Comparison of ENCODE assay signal across 3 cellular contexts in genomic region chr9:77563205-77563604, GRCh38.
TF ChIP-seq lines count a peak whose summit lies in the region.

No MANE protein-coding gene starts in this region.

TF ChIP-seq in liver, 16 proteins besides CTCF, POLR2A, EP300 and RAD21:
- TF ChIP-seq, protein P1, sequence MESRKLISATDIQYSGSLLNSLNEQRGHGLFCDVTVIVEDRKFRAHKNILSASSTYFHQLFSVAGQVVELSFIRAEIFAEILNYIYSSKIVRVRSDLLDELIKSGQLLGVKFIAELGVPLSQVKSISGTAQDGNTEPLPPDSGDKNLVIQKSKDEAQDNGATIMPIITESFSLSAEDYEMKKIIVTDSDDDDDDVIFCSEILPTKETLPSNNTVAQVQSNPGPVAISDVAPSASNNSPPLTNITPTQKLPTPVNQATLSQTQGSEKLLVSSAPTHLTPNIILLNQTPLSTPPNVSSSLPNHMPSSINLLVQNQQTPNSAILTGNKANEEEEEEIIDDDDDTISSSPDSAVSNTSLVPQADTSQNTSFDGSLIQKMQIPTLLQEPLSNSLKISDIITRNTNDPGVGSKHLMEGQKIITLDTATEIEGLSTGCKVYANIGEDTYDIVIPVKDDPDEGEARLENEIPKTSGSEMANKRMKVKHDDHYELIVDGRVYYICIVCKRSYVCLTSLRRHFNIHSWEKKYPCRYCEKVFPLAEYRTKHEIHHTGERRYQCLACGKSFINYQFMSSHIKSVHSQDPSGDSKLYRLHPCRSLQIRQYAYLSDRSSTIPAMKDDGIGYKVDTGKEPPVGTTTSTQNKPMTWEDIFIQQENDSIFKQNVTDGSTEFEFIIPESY (IDR thresholded peaks at IDR 0.05): no peak
- TF ChIP-seq FOXA2 (IDR thresholded peaks at IDR 0.05) (no peak), HNF4G (IDR thresholded peaks at IDR 0.05) (no peak), FOXA1 (IDR thresholded peaks at IDR 0.05) (no peak), SP1 (IDR thresholded peaks at IDR 0.05) (peak; percentile 39), GABPA (IDR thresholded peaks at IDR 0.05 in 1 of 2, conservative IDR thresholded peaks at IDR 0.05 in 1 of 2) (no peak), YY1 (IDR thresholded peaks at IDR 0.05) (no peak), RXRA (IDR thresholded peaks at IDR 0.05) (peak; percentile 57 to 74), NR2F2 (IDR thresholded peaks at IDR 0.05) (peak; percentile 99), HNF4A (conservative IDR thresholded peaks at IDR 0.05) (no peak), EGR1 (IDR thresholded peaks at IDR 0.05; ENCODE audit: low read depth in 2 of 2) (no peak), TAF1 (conservative IDR thresholded peaks at IDR 0.05) (no peak), MAX (IDR thresholded peaks at IDR 0.05) (no peak), JUND (IDR thresholded peaks at IDR 0.05) (no peak)
- TF ChIP-seq, protein P2, sequence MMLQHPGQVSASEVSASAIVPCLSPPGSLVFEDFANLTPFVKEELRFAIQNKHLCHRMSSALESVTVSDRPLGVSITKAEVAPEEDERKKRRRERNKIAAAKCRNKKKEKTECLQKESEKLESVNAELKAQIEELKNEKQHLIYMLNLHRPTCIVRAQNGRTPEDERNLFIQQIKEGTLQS (IDR thresholded peaks at IDR 0.05): no peak
- TF ChIP-seq, protein P3, sequence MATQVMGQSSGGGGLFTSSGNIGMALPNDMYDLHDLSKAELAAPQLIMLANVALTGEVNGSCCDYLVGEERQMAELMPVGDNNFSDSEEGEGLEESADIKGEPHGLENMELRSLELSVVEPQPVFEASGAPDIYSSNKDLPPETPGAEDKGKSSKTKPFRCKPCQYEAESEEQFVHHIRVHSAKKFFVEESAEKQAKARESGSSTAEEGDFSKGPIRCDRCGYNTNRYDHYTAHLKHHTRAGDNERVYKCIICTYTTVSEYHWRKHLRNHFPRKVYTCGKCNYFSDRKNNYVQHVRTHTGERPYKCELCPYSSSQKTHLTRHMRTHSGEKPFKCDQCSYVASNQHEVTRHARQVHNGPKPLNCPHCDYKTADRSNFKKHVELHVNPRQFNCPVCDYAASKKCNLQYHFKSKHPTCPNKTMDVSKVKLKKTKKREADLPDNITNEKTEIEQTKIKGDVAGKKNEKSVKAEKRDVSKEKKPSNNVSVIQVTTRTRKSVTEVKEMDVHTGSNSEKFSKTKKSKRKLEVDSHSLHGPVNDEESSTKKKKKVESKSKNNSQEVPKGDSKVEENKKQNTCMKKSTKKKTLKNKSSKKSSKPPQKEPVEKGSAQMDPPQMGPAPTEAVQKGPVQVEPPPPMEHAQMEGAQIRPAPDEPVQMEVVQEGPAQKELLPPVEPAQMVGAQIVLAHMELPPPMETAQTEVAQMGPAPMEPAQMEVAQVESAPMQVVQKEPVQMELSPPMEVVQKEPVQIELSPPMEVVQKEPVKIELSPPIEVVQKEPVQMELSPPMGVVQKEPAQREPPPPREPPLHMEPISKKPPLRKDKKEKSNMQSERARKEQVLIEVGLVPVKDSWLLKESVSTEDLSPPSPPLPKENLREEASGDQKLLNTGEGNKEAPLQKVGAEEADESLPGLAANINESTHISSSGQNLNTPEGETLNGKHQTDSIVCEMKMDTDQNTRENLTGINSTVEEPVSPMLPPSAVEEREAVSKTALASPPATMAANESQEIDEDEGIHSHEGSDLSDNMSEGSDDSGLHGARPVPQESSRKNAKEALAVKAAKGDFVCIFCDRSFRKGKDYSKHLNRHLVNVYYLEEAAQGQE (IDR thresholded peaks at IDR 0.05): no peak

TF ChIP-seq in HepG2, 621 proteins besides CTCF, POLR2A, EP300 and RAD21 (continued from another document and continues in another):
- TF ChIP-seq, protein P4, sequence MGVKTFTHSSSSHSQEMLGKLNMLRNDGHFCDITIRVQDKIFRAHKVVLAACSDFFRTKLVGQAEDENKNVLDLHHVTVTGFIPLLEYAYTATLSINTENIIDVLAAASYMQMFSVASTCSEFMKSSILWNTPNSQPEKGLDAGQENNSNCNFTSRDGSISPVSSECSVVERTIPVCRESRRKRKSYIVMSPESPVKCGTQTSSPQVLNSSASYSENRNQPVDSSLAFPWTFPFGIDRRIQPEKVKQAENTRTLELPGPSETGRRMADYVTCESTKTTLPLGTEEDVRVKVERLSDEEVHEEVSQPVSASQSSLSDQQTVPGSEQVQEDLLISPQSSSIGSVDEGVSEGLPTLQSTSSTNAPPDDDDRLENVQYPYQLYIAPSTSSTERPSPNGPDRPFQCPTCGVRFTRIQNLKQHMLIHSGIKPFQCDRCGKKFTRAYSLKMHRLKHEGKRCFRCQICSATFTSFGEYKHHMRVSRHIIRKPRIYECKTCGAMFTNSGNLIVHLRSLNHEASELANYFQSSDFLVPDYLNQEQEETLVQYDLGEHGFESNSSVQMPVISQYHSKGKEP (CRISPR knock-in tag; IDR thresholded peaks at IDR 0.05): no peak
- no peak for TF ChIP-seq NRL (CRISPR knock-in tag; IDR thresholded peaks at IDR 0.05; ENCODE audit: borderline replicate concordance)
- no peak for TF ChIP-seq ATF5 (CRISPR knock-in tag; IDR thresholded peaks at IDR 0.05; ENCODE audit: low read depth)
- no peak for TF ChIP-seq CBX5 (CRISPR knock-in tag; IDR thresholded peaks at IDR 0.05; ENCODE audit: borderline replicate concordance)
- no peak for TF ChIP-seq ZNF800 (CRISPR knock-in tag; IDR thresholded peaks at IDR 0.05)
- TF ChIP-seq ZNF160 (CRISPR knock-in tag; IDR thresholded peaks at IDR 0.05): no peak
- no peak for TF ChIP-seq DMAP1 (CRISPR knock-in tag; IDR thresholded peaks at IDR 0.05)
- TF ChIP-seq, protein P5, sequence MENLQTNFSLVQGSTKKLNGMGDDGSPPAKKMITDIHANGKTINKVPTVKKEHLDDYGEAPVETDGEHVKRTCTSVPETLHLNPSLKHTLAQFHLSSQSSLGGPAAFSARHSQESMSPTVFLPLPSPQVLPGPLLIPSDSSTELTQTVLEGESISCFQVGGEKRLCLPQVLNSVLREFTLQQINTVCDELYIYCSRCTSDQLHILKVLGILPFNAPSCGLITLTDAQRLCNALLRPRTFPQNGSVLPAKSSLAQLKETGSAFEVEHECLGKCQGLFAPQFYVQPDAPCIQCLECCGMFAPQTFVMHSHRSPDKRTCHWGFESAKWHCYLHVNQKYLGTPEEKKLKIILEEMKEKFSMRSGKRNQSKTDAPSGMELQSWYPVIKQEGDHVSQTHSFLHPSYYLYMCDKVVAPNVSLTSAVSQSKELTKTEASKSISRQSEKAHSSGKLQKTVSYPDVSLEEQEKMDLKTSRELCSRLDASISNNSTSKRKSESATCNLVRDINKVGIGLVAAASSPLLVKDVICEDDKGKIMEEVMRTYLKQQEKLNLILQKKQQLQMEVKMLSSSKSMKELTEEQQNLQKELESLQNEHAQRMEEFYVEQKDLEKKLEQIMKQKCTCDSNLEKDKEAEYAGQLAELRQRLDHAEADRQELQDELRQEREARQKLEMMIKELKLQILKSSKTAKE (CRISPR knock-in tag; IDR thresholded peaks at IDR 0.05; ENCODE audit: borderline replicate concordance): no peak
- TF ChIP-seq ETS1 (CRISPR knock-in tag; IDR thresholded peaks at IDR 0.05): no peak
- TF ChIP-seq FOXK2 (IDR thresholded peaks at IDR 0.05): no peak
- TF ChIP-seq ZNF788 (CRISPR knock-in tag; IDR thresholded peaks at IDR 0.05; ENCODE audit: borderline replicate concordance): no peak
- no peak for TF ChIP-seq MAX (IDR thresholded peaks at IDR 0.05)

TF ChIP-seq in SK-N-SH, 30 proteins besides CTCF, POLR2A, EP300 and RAD21 (continued from another document):
- TF ChIP-seq, protein P3 (IDR thresholded peaks at IDR 0.05; ENCODE audit: low read depth, low read length): no peak
- TF ChIP-seq USF1 (IDR thresholded peaks at IDR 0.05; ENCODE audit: borderline replicate concordance, low read depth): no peak
- no peak for TF ChIP-seq ELF1 (IDR thresholded peaks at IDR 0.05)
- TF ChIP-seq TEAD4 (IDR thresholded peaks at IDR 0.05; ENCODE audit: borderline replicate concordance, insufficient read depth): no peak
- TF ChIP-seq NRF1 (IDR thresholded peaks at IDR 0.05; ENCODE audit: low read depth, low read length): no peak
- no peak for TF ChIP-seq RFX5 (IDR thresholded peaks at IDR 0.05; ENCODE audit: low read length)
- TF ChIP-seq CHD2 (IDR thresholded peaks at IDR 0.05; ENCODE audit: low read length, partially characterized antibody): no peak
